In the genomic region with DNA sequence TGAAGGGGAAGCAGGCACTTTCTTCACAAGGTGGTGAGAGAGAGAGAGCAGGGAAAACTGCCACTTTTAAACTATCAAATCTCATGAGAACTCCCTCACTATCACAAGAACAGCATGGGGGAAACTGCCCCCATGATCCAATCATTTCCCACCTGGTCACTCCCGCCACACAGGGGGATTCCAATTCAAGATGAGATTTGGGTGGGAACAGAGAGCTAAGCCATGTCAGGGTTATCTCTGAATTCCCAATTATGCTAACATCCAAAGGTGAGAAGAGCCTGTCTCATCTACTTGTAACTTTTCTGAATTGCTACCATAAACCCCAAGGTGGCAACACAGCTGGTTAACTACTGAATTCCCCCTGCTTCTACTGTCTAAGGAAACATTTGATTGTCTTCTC, we compare ENCODE assay signal across 28 cellular contexts.
"Had no signal": no experiment of that assay in that cellular context is flagged by ENCODE, and none has a peak within 500 bp of the region (broad histone marks: within the 10 kb centered on the region; RNA-seq: fewer than 3 reads in every experiment).

No MANE protein-coding gene starts in this region.

- H3K4me3 ChIP-seq: ascending aorta, breast epithelium, cardiac muscle cell, colonic mucosa had no signal

- H3K27me3 ChIP-seq: ascending aorta, breast epithelium, cardiac muscle cell, colonic mucosa had no signal

- H3K4me1 ChIP-seq: ascending aorta, breast epithelium, colonic mucosa had no signal

- H3K27ac ChIP-seq: ascending aorta, breast epithelium, cardiac muscle cell, colonic mucosa, WERI-Rb-1 had no signal

- H3K36me3 ChIP-seq: ascending aorta, breast epithelium, cardiac muscle cell, colonic mucosa, WERI-Rb-1 had no signal

- H3K9me3 ChIP-seq: ascending aorta, breast epithelium, colonic mucosa had no signal

- DNase-seq: activated CD4-positive, alpha-beta memory T cell treated with anti-CD3 and anti-CD28 coated beads for 36 hours; activated CD4-positive, alpha-beta T cell treated with anti-CD3 and anti-CD28 coated beads for 36 hours; activated CD4-positive, alpha-beta T cell treated with anti-CD3 and anti-CD28 coated beads, Interleukin-2, amount 10 ng/mL, durations not matched to agents 24 days and 14 days; activated CD4-positive, CD25-positive, alpha-beta regulatory T cell; activated CD4-positive, CD25-positive, alpha-beta regulatory T cell treated with anti-CD3 and anti-CD28 coated beads, Interleukin-2, amount 50 U/mL, for 72 hours; activated CD8-positive, alpha-beta memory T cell treated with anti-CD3 and anti-CD28 coated beads, Interleukin-2, amount 10 ng/mL, durations not matched to agents 7 days and 5 days; activated CD8-positive, alpha-beta memory T cell treated with anti-CD3 and anti-CD28 coated beads, Interleukin-2, amount 50 U/mL, for 4 hours; activated CD8-positive, alpha-beta T cell treated with anti-CD3 and anti-CD28 coated beads, Interleukin-2, amount 10 ng/mL, durations not matched to agents 7 days and 5 days; activated gamma-delta T cell; activated naive CD4-positive, alpha-beta T cell; activated naive CD4-positive, alpha-beta T cell treated with anti-CD3 and anti-CD28 coated beads, Interleukin-2, amount 10 ng/mL, durations not matched to agents 7 days and 5 days; activated naive CD8-positive, alpha-beta T cell treated with anti-CD3 and anti-CD28 coated beads, Interleukin-2, amount 10 ng/mL, durations not matched to agents 7 days and 5 days; activated T-cell treated with anti-CD3 and anti-CD28 coated beads, Interleukin-2, amount 50 U/mL, for 1 hour; activated T-cell treated with anti-CD3 and anti-CD28 coated beads, Interleukin-2, amount 50 U/mL, for 48 hours; central memory CD4-positive, alpha-beta T cell; cerebellar nuclear complex; colonic mucosa; effector CD8-positive, alpha-beta T cell; foreskin fibroblast; head of caudate nucleus; T1000; WERI-Rb-1 had no signal

- ATAC-seq: activated CD4-positive, alpha-beta T cell treated with anti-CD3 and anti-CD28 coated beads for 36 hours; activated CD8-positive, alpha-beta memory T cell treated with anti-CD3 and anti-CD28 coated beads, Interleukin-2, amount 10 ng/mL, durations not matched to agents 7 days and 5 days; activated CD8-positive, alpha-beta T cell treated with anti-CD3 and anti-CD28 coated beads, Interleukin-2, amount 10 ng/mL, durations not matched to agents 7 days and 5 days; activated naive CD4-positive, alpha-beta T cell treated with anti-CD3 and anti-CD28 coated beads, Interleukin-2, amount 50 U/mL, for 72 hours; esophagus mucosa had no signal

- FAIRE-seq: frontal cortex had no signal
